In the genomic region with DNA sequence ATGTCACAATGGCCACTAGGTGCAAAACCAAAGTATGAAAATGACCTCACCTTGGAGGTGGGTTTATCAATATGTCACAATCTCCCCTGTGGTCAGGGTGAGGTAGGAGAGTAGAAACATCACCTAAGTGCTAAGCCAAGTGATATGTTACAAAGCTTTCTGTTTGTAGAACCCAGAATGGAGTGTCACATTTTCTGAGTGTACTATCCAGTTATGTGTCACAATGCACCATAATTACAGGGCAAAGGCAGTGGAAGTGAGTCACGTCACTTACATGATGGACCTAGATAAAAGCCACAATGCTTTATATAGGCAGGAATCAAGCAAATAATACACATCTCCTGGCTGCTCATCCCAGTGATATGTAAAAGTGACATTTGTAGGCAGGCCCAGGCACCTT, we compare ENCODE assay signal across 18 cellular contexts. TPM values are rescaled to one million over a fixed set of nuclear protein-coding genes. Genes with fewer than 3 reads are reported as not detected.
"Had no signal": no experiment of that assay in that cellular context is flagged by ENCODE, and none has a peak within 500 bp of the region (broad histone marks: within the 10 kb centered on the region; RNA-seq: fewer than 3 reads in every experiment).

No MANE protein-coding gene starts in this region.

RNA-seq across cellular contexts. Expression of a gene that starts 21.8 kb away (rescaled TPM):
- total RNA-seq: activated CD4-positive, alpha-beta memory T cell treated with anti-CD3 and anti-CD28 coated beads, Interleukin-2, amount 10 ng/mL, durations not matched to agents 7 days and 5 days; activated CD4-positive, alpha-beta T cell treated with anti-CD3 and anti-CD28 coated beads, Interleukin-2, amount 10 ng/mL, durations not matched to agents 7 days and 5 days; activated CD8-positive, alpha-beta memory T cell treated with anti-CD3 and anti-CD28 coated beads, Interleukin-2, amount 10 ng/mL, durations not matched to agents 7 days and 5 days; activated CD8-positive, alpha-beta T cell treated with anti-CD3 and anti-CD28 coated beads, Interleukin-2, amount 10 ng/mL, durations not matched to agents 7 days and 5 days; activated naive CD4-positive, alpha-beta T cell treated with anti-CD3 and anti-CD28 coated beads for 36 hours; activated naive CD8-positive, alpha-beta T cell treated with anti-CD3 and anti-CD28 coated beads, Interleukin-2, amount 10 ng/mL, durations not matched to agents 7 days and 5 days; adrenal gland; aorta; astrocyte; body of pancreas; breast epithelium; cardiac septum; cerebellum; T-cell; T-helper 1 cell treated with Interleukin-12 subunit alpha and Interleukin-12 subunit beta and Interleukin-4 antibody, amounts not matched to agents 30 ng/mL and 1 ng/mL, for 36 hours; T-helper 17 cell; T-helper 2 cell treated with Interferon-gamma antibody and Interleukin-4, amounts not matched to agents 100 ng/mL and 5 ng/mL, for 36 hours; WTC11 had no signal
